8 cellular contexts compared by ENCODE assay signal in genomic region chr2:85888745-85889647, GRCh38. TPM values are rescaled to one million over a fixed set of nuclear protein-coding genes. Genes with fewer than 3 reads are reported as not detected.
A peak's percentile ranks its signal among the peaks of the same experiment; 100 is the strongest.
DNase-seq lines count a peak whose midpoint lies in the region; ATAC-seq, FAIRE-seq and TF ChIP-seq lines count a peak whose summit lies in the region.

ST3GAL5 (minus strand) TSS chr2:85888990; CDS start chr2:85888905, 85 bp downstream.

- dilution Hi-C loops in keratinocyte (cut with MboI; ENCODE audit: extremely low pct_ligation_motif_present, low sequenced_read_pairs): no loop called here

- peak within 1 kb of the TSS; percentile 86 for H3K9ac ChIP-seq in keratinocyte (ENCODE audit: control insufficient read depth, extremely low read depth, insufficient read depth, low read length)

- POLR2A ChIA-PET in AG04449 (lab: Yijun Ruan, JAX): interaction anchor here (0.6 to 2.8 kb wide), 7 partner anchors 16 to 191 kb away, joined by 3 to 7 read pairs (median 3); no protein-coding TSS in a partner anchor

- TF ChIP-seq CTCF in AG04449 (IDR thresholded peaks at IDR 0.05; ENCODE audit: insufficient read depth, low read length, missing control alignments) (peak; percentile 85), keratinocyte (optimal IDR thresholded peaks at IDR 0.05 in 1 of 3, IDR thresholded peaks at IDR 0.05 in 1 of 3, conservative IDR thresholded peaks at IDR 0.05 in 1 of 3; ENCODE audit: extremely low read depth in 1 of 3, insufficient read depth in 2 of 3, low read length in 3 of 3) (peak; percentile 48 to 79 (median 68))

- no peaks in the 10 kb centered on the region for H4K20me1 ChIP-seq in keratinocyte (ENCODE audit: control insufficient read depth, extremely low read depth, insufficient read depth, low read length)

- H3K4me3 ChIP-seq in AG04449 (ENCODE audit: low read depth, low read length): peak within 1 kb of the TSS; percentile 64
- H3K4me3 ChIP-seq in keratinocyte (ENCODE audit: control insufficient read depth in 2 of 3, extremely low read depth in 1 of 3, insufficient read depth in 2 of 3, low read depth in 1 of 3, low read length in 3 of 3): peak within 1 kb of the TSS; percentile 55 to 93 (median 83)

- peak within 1 kb of the TSS; percentile 89 for H3K27ac ChIP-seq in keratinocyte (ENCODE audit: control insufficient read depth, insufficient read depth, low read length)

- H2AFZ ChIP-seq in keratinocyte (ENCODE audit: control insufficient read depth, low read length): peak within 1 kb of the TSS; percentile 85

- H3K9me1 ChIP-seq in keratinocyte (ENCODE audit: control insufficient read depth, extremely low read depth, insufficient read depth, low read length): peaks cover 6% of the 10 kb centered on the region

- peaks cover 38% of the 10 kb centered on the region for H3K79me2 ChIP-seq in keratinocyte (ENCODE audit: control insufficient read depth, insufficient read depth, low read length)

- CTCF ChIA-PET in AG04449 (lab: Yijun Ruan, JAX): interaction anchor here (0.6 to 7.9 kb wide), 50 partner anchors 8 to 217 kb away, joined by 3 to 100 read pairs (median 5); partner anchors contain the start of genes ATOH8, POLR1A and PTCD3

- no peak for DNase-seq in AG04449 (ENCODE audit: low read depth, low spot score)
- peak; percentile 92 for DNase-seq in NCI-H345 (lab: John Stamatoyannopoulos, UW)
- peak; percentile 84 for DNase-seq in activated CD4-positive, CD25-positive, alpha-beta regulatory T cell treated with anti-CD3 and anti-CD28 coated beads, Interleukin-2, amount 50 U/mL, for 16 hours (ENCODE audit: low read depth, low spot score)
- peak; percentile 91 for DNase-seq in central memory CD4-positive, alpha-beta T cell
- no peak for DNase-seq in keratinocyte (ENCODE audit: low read depth, low spot score)
- peak; percentile 94 for DNase-seq in stimulated activated CD4-positive, alpha-beta T cell treated with anti-CD3 and anti-CD28 coated beads, Interleukin-15, amount 100 ng/mL, for 24 hours

- ATAC-seq in GM18867 (IDR thresholded peaks at IDR 0.05; ENCODE audit: unreplicated experiment): peak; percentile 86
- peak; percentile 77 for ATAC-seq in HG03103 (IDR thresholded peaks at IDR 0.05; ENCODE audit: low read depth, unreplicated experiment)

- FAIRE-seq in keratinocyte (lab: Jason Lieb, UNC): no peak

- no peaks in the 10 kb centered on the region for H3K27me3 ChIP-seq in keratinocyte (ENCODE audit: control insufficient read depth, extremely low read depth, insufficient read depth, low read length)

- peaks cover 55% of the 10 kb centered on the region for H3K4me1 ChIP-seq in keratinocyte (ENCODE audit: control insufficient read depth, extremely low read depth, insufficient read depth, low read length)

- H3K9me3 ChIP-seq in keratinocyte (ENCODE audit: control insufficient read depth, low read depth, low read length): no peaks in the 10 kb centered on the region

- no peaks in the 10 kb centered on the region for H3K36me3 ChIP-seq in keratinocyte (ENCODE audit: control insufficient read depth in 2 of 2, extremely low read depth in 1 of 2, insufficient read depth in 2 of 2, low read length in 2 of 2)

- peak within 1 kb of the TSS; percentile 98 for H3K4me2 ChIP-seq in keratinocyte (ENCODE audit: control insufficient read depth, extremely low read depth, insufficient read depth, low read depth, low read length)

RNA-seq across cellular contexts. Expression of gene ST3GAL5, which starts in this region (rescaled TPM):
- polyA plus RNA-seq in keratinocyte: 29.7 to 43.5 TPM (median 39.7 TPM) in 3 replicates
- polyA plus RNA-seq in keratinocyte (2011; ENCODE audit: low read depth): 7.1 TPM
- polyA plus RNA-seq in keratinocyte (2011; cell fraction: cytosol; rRNA removed): 30.7 and 44.2 TPM in 2 replicates
- polyA plus RNA-seq in keratinocyte (2011; cell fraction: nucleus; rRNA removed): 49.3 and 50.8 TPM in 2 replicates
- 7.0 and 24.6 TPM in 2 replicates for polyA plus RNA-seq in keratinocyte (2012; ENCODE audit: low replicate concordance)
- polyA minus RNA-seq in keratinocyte: 16.0 to 43.2 TPM (median 26.8 TPM) in 3 replicates
- polyA minus RNA-seq in keratinocyte (2011; cell fraction: cytosol; rRNA and poly(A)+ RNA removed): 18.2 TPM
- polyA minus RNA-seq in keratinocyte (2011; cell fraction: nucleus; rRNA and poly(A)+ RNA removed): 19.0 and 37.9 TPM in 2 replicates

Comparison
In these comparisons a context has a peak if more than half of its experiments do, and no peak if none do; other contexts are left out.
1. DNase-seq: peak in NCI-H345 (single experiment), activated CD4-positive, CD25-positive, alpha-beta regulatory T cell treated with anti-CD3 and anti-CD28 coated beads, Interleukin-2, amount 50 U/mL, for 16 hours (single experiment), central memory CD4-positive, alpha-beta T cell (single experiment) and stimulated activated CD4-positive, alpha-beta T cell treated with anti-CD3 and anti-CD28 coated beads, Interleukin-15, amount 100 ng/mL, for 24 hours (single experiment); none in AG04449 (single experiment) and keratinocyte (single experiment).